Comparison of ENCODE assay signal across 29 cellular contexts in genomic region chr1:58587667-58588066, GRCh38. TPM values are rescaled to one million over a fixed set of nuclear protein-coding genes. Genes with fewer than 3 reads are reported as not detected.
"Had no signal": no experiment of that assay in that cellular context is flagged by ENCODE, and none has a peak within 500 bp of the region (broad histone marks: within the 10 kb centered on the region; RNA-seq: fewer than 3 reads in every experiment).

No MANE protein-coding gene starts in this region.

- H3K27ac Mint-ChIP-seq: stimulated activated effector memory CD8-positive, alpha-beta T cell treated with anti-CD3 and anti-CD28 coated beads, Interleukin-12 subunit alpha, Interleukin-12 subunit beta, amount 100 ng/mL, for 72 hours; stimulated activated memory B cell treated with anti-CD40 and anti-IgM and Interleukin-4, amounts not matched to agents 10 μg/mL and 1 μg/mL and 100 μg/mL, for 72 hours; stimulated activated naive B cell treated with anti-CD40 and anti-IgM and Interleukin-4, amounts not matched to agents 10 μg/mL and 1 μg/mL and 100 μg/mL, for 72 hours; stimulated activated naive CD8-positive, alpha-beta T cell treated with anti-CD3 and anti-CD28 coated beads, Interleukin-15, amount 100 ng/mL, for 72 hours; stimulated activated naive CD8-positive, alpha-beta T cell treated with anti-CD3 and anti-CD28 coated beads, Interleukin-15, Interleukin-2, amounts not matched to agents 100 ng/mL and 50 ng/mL, for 24 hours; type B pancreatic cell had no signal

- H3K27ac ChIP-seq: stomach, suprapubic skin, thoracic aorta, thyroid gland, tibial artery, transverse colon, upper lobe of left lung, upper lobe of right lung, uterus, vagina had no signal

- H3K36me3 Mint-ChIP-seq: stimulated activated effector memory CD8-positive, alpha-beta T cell treated with anti-CD3 and anti-CD28 coated beads, Interleukin-12 subunit alpha, Interleukin-12 subunit beta, amount 100 ng/mL, for 72 hours; stimulated activated memory B cell treated with anti-CD40 and anti-IgM and Interleukin-4, amounts not matched to agents 10 μg/mL and 1 μg/mL and 100 μg/mL, for 72 hours; stimulated activated naive B cell treated with anti-CD40 and anti-IgM and Interleukin-4, amounts not matched to agents 10 μg/mL and 1 μg/mL and 100 μg/mL, for 72 hours; type B pancreatic cell had no signal

- DNase-seq: stimulated activated CD4-positive, alpha-beta T cell treated with anti-CD3 and anti-CD28 coated beads, Interleukin-2, amount 100 ng/mL, for 48 hours; stimulated activated CD4-positive, alpha-beta T cell treated with anti-CD3 and anti-CD28 coated beads, Interleukin-4, amount 100 ng/mL, for 1 hour; stimulated activated CD4-positive, alpha-beta T cell treated with anti-CD3 and anti-CD28 coated beads, Interleukin-4, amount 100 ng/mL, for 24 hours; stimulated activated CD4-positive, alpha-beta T cell treated with anti-CD3 and anti-CD28 coated beads, Interleukin-4, amount 100 ng/mL, for 4 hours; stimulated activated CD8-positive, alpha-beta memory T cell treated with anti-CD3 and anti-CD28 coated beads, Interleukin-4, amount 100 ng/mL, for 48 hours; stimulated activated naive B cell treated with anti-CD40 and anti-IgM and Interleukin-4, amounts not matched to agents 10 μg/mL and 1 μg/mL and 100 μg/mL, for 72 hours; stimulated activated naive CD4-positive, alpha-beta T cell; stimulated activated naive CD4-positive, alpha-beta T cell treated with Interleukin-2 at 50 U/mL for 16 hours; stimulated activated naive CD8-positive, alpha-beta T cell treated with anti-CD3 and anti-CD28 coated beads, Interleukin-15, amount 100 ng/mL, for 72 hours; stimulated activated naive CD8-positive, alpha-beta T cell treated with anti-CD3 and anti-CD28 coated beads, Interleukin-15, Interleukin-2, amounts not matched to agents 100 U/mL and 50 U/mL, for 24 hours; stomach; substantia nigra; thyroid gland; tibial artery; transverse colon; trophoblast cell; upper lobe of left lung; upper lobe of right lung; uterus had no signal

- H3K36me3 ChIP-seq: stomach, suprapubic skin, thoracic aorta, thyroid gland, tibial artery, tibial nerve, transverse colon, upper lobe of left lung, upper lobe of right lung, uterus, vagina had no signal

- FAIRE-seq: urothelium cell line had no signal

- H3K9me3 ChIP-seq: stomach, suprapubic skin, thoracic aorta, thyroid gland, tibial artery, tibial nerve, transverse colon, upper lobe of left lung, upper lobe of right lung, uterus, vagina had no signal

- H3K4me3 ChIP-seq: stomach, suprapubic skin, thoracic aorta, thyroid gland, tibial artery, tibial nerve, transverse colon, upper lobe of left lung, upper lobe of right lung, uterus, vagina had no signal

- H3K27me3 ChIP-seq: stomach, suprapubic skin, thyroid gland, tibial artery, tibial nerve, transverse colon, upper lobe of left lung, upper lobe of right lung, uterus, vagina had no signal

- ATAC-seq: stimulated activated effector memory CD8-positive, alpha-beta T cell treated with anti-CD3 and anti-CD28 coated beads, Interleukin-12 subunit alpha, Interleukin-12 subunit beta, amount 100 ng/mL, for 72 hours; stimulated activated memory B cell treated with anti-CD40 and anti-IgM and Interleukin-4, amounts not matched to agents 10 μg/mL and 1 μg/mL and 100 μg/mL, for 72 hours; stimulated activated naive B cell treated with anti-CD40 and anti-IgM and Interleukin-4, amounts not matched to agents 10 μg/mL and 1 μg/mL and 100 μg/mL, for 72 hours; stimulated activated naive CD8-positive, alpha-beta T cell treated with anti-CD3 and anti-CD28 coated beads, Interleukin-15, amount 100 ng/mL, for 72 hours; stimulated activated naive CD8-positive, alpha-beta T cell treated with anti-CD3 and anti-CD28 coated beads, Interleukin-15, Interleukin-2, amounts not matched to agents 100 U/mL and 50 U/mL, for 24 hours; upper lobe of right lung had no signal

- H3K4me3 Mint-ChIP-seq: stimulated activated effector memory CD8-positive, alpha-beta T cell treated with anti-CD3 and anti-CD28 coated beads, Interleukin-12 subunit alpha, Interleukin-12 subunit beta, amount 100 ng/mL, for 72 hours; stimulated activated memory B cell treated with anti-CD40 and anti-IgM and Interleukin-4, amounts not matched to agents 10 μg/mL and 1 μg/mL and 100 μg/mL, for 72 hours; stimulated activated naive B cell treated with anti-CD40 and anti-IgM and Interleukin-4, amounts not matched to agents 10 μg/mL and 1 μg/mL and 100 μg/mL, for 72 hours; stimulated activated naive CD8-positive, alpha-beta T cell treated with anti-CD3 and anti-CD28 coated beads, Interleukin-15, amount 100 ng/mL, for 72 hours; stimulated activated naive CD8-positive, alpha-beta T cell treated with anti-CD3 and anti-CD28 coated beads, Interleukin-15, Interleukin-2, amounts not matched to agents 100 ng/mL and 50 ng/mL, for 24 hours; type B pancreatic cell had no signal

- H3K9me3 Mint-ChIP-seq: stimulated activated effector memory CD8-positive, alpha-beta T cell treated with anti-CD3 and anti-CD28 coated beads, Interleukin-12 subunit alpha, Interleukin-12 subunit beta, amount 100 ng/mL, for 72 hours; stimulated activated memory B cell treated with anti-CD40 and anti-IgM and Interleukin-4, amounts not matched to agents 10 μg/mL and 1 μg/mL and 100 μg/mL, for 72 hours; stimulated activated naive B cell treated with anti-CD40 and anti-IgM and Interleukin-4, amounts not matched to agents 10 μg/mL and 1 μg/mL and 100 μg/mL, for 72 hours; stimulated activated naive CD8-positive, alpha-beta T cell treated with anti-CD3 and anti-CD28 coated beads, Interleukin-15, amount 100 ng/mL, for 72 hours; stimulated activated naive CD8-positive, alpha-beta T cell treated with anti-CD3 and anti-CD28 coated beads, Interleukin-15, Interleukin-2, amounts not matched to agents 100 ng/mL and 50 ng/mL, for 24 hours; type B pancreatic cell had no signal

RNA-seq across cellular contexts. Expression of gene TACSTD2, which starts 10.6 kb away (rescaled TPM):
- total RNA-seq: temporal lobe had no signal
